ENCODE assay signal across 8 cellular contexts in genomic region chr4:116180056-116180690, GRCh38.
A peak's percentile ranks its signal among the peaks of the same experiment; 100 is the strongest.
DNase-seq lines count a peak whose midpoint lies in the region; ATAC-seq and TF ChIP-seq lines count a peak whose summit lies in the region.

No MANE protein-coding gene starts in this region.

- H2AFZ ChIP-seq in MM.1S (ENCODE audit: low read length): 0 out of 2 replicates have a peak overlapping the region, but pooled peaks have one; percentile 12

- H3K4me3 ChIP-seq in MM.1S (ENCODE audit: low read length) (no peak overlapping the region), adipocyte (ENCODE audit: low read length) (peak overlapping the region; percentile 69)

- H3K27me3 ChIP-seq in MM.1S (replicated peaks; ENCODE audit: insufficient read depth, low read length) (no peaks in the 10 kb centered on the region), adipocyte (replicated peaks; ENCODE audit: control insufficient read depth, insufficient read depth, low read length) (no peaks in the 10 kb centered on the region)

- no peaks in the 10 kb centered on the region for H3F3A ChIP-seq in MM.1S (ENCODE audit: insufficient read depth, low read length)

- no peak for ATAC-seq in HG02588 (IDR thresholded peaks at IDR 0.05; ENCODE audit: unreplicated experiment)
- ATAC-seq in HG03097 (IDR thresholded peaks at IDR 0.05; ENCODE audit: low FRiP score, unreplicated experiment): no peak

- no peak for DNase-seq in MM.1S
- peak; percentile 39 for DNase-seq in adipocyte (ENCODE audit: low read depth)
- DNase-seq in midbrain (lab: John Stamatoyannopoulos, UW): peak; percentile 35
- no peak for DNase-seq in GOT3 (lab: John Stamatoyannopoulos, UW)
- no peak for DNase-seq in MV-4-11 (lab: John Stamatoyannopoulos, UW)

- H3K36me3 ChIP-seq in MM.1S (replicated peaks; ENCODE audit: insufficient read depth, low read length) (no peaks in the 10 kb centered on the region), adipocyte (ENCODE audit: control insufficient read depth, insufficient read depth, low read length, severe bottlenecking) (no peaks in the 10 kb centered on the region)

- H3K9me2 ChIP-seq in MM.1S (replicated peaks; ENCODE audit: insufficient read depth, low read length): no peaks in the 10 kb centered on the region

- no peak overlapping the region for H3K27ac ChIP-seq in MM.1S (ENCODE audit: low read length)

- no peaks in the 10 kb centered on the region for H3K79me2 ChIP-seq in MM.1S (ENCODE audit: low read length)

- H3K9ac ChIP-seq in MM.1S (ENCODE audit: low read length) (no peak overlapping the region), adipocyte (ENCODE audit: low read length) (peak overlapping the region; percentile 45)

- H3K4me1 ChIP-seq in MM.1S (ENCODE audit: low read length) (no peaks in the 10 kb centered on the region), adipocyte (ENCODE audit: control insufficient read depth, insufficient read depth, low read length) (peaks cover 3% of the 10 kb centered on the region)

- H3K9me3 ChIP-seq in MM.1S (replicated peaks; ENCODE audit: insufficient read depth, low read length) (no peaks in the 10 kb centered on the region), adipocyte (ENCODE audit: control insufficient read depth, low read length) (no peaks in the 10 kb centered on the region)

- no peaks in the 10 kb centered on the region for H4K20me1 ChIP-seq in MM.1S (ENCODE audit: insufficient read depth, low read length)

- H3K4me2 ChIP-seq in MM.1S (ENCODE audit: low read depth, low read length): no peak overlapping the region

- TF ChIP-seq CTCF in GM12874 (IDR thresholded peaks at IDR 0.05; ENCODE audit: insufficient read depth, low read depth, low read length): peak; percentile 28; the same call in 1 of the 2 replicates
- TF ChIP-seq CTCF in MM.1S (IDR thresholded peaks at IDR 0.05; ENCODE audit: low read length): peak; percentile 46

Comparison
In these comparisons a context has a peak if more than half of its experiments do, and no peak if none do; other contexts are left out.
1. DNase-seq: peak in adipocyte (single experiment) and midbrain (single experiment); none in MM.1S (single experiment), GOT3 (single experiment) and MV-4-11 (single experiment).